In genomic region chr6:30500421-30501069, GRCh38 we compare ENCODE assay signal across 1 cellular context.
TF ChIP-seq lines count a peak whose summit lies in the region.

No MANE protein-coding gene starts in this region.

TF ChIP-seq in GM12878, 131 proteins besides CTCF, POLR2A, EP300 and RAD21:
- TF ChIP-seq FOXM1 (IDR thresholded peaks at IDR 0.05; ENCODE audit: low read depth, low read length): no peak
- TF ChIP-seq RAD51 (IDR thresholded peaks at IDR 0.05): no peak
- no peak for TF ChIP-seq ZSCAN29 (IDR thresholded peaks at IDR 0.05)
